Comparison of ENCODE assay signal across 2 cellular contexts in the genomic region with DNA sequence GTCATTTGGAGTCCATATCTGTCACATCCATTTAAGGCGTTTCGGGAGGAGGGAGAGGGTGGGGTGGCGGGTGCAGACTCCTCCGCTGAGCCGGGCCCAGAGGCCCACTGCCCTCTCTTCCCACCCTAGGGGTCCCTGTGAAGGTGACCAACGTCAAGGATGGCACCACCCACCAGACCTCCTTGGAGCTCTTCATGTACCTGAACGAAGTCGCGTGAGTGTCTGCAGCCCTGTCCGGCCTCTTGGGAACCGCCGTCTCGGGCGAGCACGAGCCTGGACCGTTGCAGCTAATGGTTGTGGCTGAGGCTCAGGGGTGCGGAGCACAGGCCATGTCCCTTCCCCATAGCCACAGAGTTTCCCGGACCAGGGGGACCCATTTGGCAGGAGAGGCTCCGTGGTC.
TF ChIP-seq lines count a peak whose summit lies in the region.

No MANE protein-coding gene starts in this region.

TF ChIP-seq in HEK293, 187 proteins besides CTCF, POLR2A, EP300 and RAD21:
- TF ChIP-seq RBAK (tag by site-specific recombination; IDR thresholded peaks at IDR 0.05) (no peak), ZNF610 (tag by site-specific recombination; IDR thresholded peaks at IDR 0.05; ENCODE audit: borderline replicate concordance) (no peak), ZNF600 (tag by site-specific recombination; IDR thresholded peaks at IDR 0.05) (no peak), ZNF394 (tag by site-specific recombination; IDR thresholded peaks at IDR 0.05; ENCODE audit: borderline replicate concordance) (no peak), GLIS1 (tag by site-specific recombination; IDR thresholded peaks at IDR 0.05) (0 out of 2 replicates have a peak, but pooled peaks have one; percentile 13), ZNF549 (tag by site-specific recombination; IDR thresholded peaks at IDR 0.05) (no peak), ZSCAN23 (tag by site-specific recombination; IDR thresholded peaks at IDR 0.05) (no peak)
- TF ChIP-seq, protein P1, sequence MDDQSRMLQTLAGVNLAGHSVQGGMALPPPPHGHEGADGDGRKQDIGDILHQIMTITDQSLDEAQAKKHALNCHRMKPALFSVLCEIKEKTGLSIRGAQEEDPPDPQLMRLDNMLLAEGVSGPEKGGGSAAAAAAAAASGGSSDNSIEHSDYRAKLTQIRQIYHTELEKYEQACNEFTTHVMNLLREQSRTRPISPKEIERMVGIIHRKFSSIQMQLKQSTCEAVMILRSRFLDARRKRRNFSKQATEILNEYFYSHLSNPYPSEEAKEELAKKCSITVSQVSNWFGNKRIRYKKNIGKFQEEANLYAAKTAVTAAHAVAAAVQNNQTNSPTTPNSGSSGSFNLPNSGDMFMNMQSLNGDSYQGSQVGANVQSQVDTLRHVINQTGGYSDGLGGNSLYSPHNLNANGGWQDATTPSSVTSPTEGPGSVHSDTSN (CRISPR knock-in tag; IDR thresholded peaks at IDR 0.05): no peak
- TF ChIP-seq, protein P2, sequence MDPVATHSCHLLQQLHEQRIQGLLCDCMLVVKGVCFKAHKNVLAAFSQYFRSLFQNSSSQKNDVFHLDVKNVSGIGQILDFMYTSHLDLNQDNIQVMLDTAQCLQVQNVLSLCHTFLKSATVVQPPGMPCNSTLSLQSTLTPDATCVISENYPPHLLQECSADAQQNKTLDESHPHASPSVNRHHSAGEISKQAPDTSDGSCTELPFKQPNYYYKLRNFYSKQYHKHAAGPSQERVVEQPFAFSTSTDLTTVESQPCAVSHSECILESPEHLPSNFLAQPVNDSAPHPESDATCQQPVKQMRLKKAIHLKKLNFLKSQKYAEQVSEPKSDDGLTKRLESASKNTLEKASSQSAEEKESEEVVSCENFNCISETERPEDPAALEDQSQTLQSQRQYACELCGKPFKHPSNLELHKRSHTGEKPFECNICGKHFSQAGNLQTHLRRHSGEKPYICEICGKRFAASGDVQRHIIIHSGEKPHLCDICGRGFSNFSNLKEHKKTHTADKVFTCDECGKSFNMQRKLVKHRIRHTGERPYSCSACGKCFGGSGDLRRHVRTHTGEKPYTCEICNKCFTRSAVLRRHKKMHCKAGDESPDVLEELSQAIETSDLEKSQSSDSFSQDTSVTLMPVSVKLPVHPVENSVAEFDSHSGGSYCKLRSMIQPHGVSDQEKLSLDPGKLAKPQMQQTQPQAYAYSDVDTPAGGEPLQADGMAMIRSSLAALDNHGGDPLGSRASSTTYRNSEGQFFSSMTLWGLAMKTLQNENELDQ (tag by site-specific recombination; IDR thresholded peaks at IDR 0.05; ENCODE audit: low read depth): no peak

TF ChIP-seq in K562, 482 proteins besides CTCF, POLR2A, EP300 and RAD21:
- no peak for TF ChIP-seq NFIC (IDR thresholded peaks at IDR 0.05)
- TF ChIP-seq, protein P3, sequence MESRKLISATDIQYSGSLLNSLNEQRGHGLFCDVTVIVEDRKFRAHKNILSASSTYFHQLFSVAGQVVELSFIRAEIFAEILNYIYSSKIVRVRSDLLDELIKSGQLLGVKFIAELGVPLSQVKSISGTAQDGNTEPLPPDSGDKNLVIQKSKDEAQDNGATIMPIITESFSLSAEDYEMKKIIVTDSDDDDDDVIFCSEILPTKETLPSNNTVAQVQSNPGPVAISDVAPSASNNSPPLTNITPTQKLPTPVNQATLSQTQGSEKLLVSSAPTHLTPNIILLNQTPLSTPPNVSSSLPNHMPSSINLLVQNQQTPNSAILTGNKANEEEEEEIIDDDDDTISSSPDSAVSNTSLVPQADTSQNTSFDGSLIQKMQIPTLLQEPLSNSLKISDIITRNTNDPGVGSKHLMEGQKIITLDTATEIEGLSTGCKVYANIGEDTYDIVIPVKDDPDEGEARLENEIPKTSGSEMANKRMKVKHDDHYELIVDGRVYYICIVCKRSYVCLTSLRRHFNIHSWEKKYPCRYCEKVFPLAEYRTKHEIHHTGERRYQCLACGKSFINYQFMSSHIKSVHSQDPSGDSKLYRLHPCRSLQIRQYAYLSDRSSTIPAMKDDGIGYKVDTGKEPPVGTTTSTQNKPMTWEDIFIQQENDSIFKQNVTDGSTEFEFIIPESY (CRISPR knock-in tag; IDR thresholded peaks at IDR 0.05): peak; percentile 64; the same call in 1 of the 2 replicates
